Comparison of ENCODE assay signal across 17 cellular contexts in the genomic region with DNA sequence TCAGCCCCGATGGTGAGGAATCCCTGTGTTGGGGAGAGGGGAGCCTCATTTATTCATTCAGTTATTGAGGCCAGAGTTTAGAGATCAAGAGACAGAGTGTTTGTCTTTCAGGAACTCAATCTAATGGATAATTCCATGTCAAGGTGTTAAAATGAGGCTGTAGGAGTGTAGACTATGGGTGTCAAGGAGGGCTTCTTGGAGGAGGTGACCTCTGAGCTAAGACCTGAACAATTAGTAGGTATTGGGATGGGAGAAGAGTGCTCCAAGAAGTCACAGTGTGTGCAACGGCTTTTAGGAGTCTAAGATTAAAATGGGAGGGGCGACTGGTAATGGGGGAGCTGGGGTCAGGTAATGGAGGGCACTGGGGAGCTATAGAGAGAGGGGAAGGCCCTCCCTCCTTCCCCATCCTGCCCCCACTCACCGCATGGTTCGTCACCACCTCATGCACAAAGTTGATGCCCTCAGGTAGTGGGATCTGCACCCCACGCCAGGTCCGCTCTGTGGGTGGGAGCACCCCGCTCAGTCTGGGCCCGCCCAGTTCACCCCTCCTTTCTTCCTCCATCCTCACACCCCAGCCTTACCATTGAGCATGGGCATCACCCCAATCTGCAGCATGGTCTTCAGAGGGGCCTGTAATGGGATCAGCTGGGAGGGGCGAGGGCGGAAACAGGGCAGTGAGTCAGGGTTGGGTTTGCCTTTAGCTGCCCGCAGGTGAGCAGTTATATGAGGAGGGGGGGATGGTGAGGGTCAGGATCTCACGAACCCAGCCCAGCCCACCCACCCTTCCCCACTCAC. TPM values are rescaled to one million over a fixed set of nuclear protein-coding genes. Genes with fewer than 3 reads are reported as not detected.
"Had no signal": no experiment of that assay in that cellular context is flagged by ENCODE, and none has a peak within 500 bp of the region (broad histone marks: within the 10 kb centered on the region; RNA-seq: fewer than 3 reads in every experiment).

No MANE protein-coding gene starts in this region.

- H3K4me1 ChIP-seq: heart left ventricle, right atrium auricular region, sigmoid colon, tibial artery had no signal

- H3K4me3 ChIP-seq: heart left ventricle, ovary, right atrium auricular region, sigmoid colon, skin epidermis, tibial artery had no signal

- H3K36me3 Mint-ChIP-seq: natural killer cell had no signal

- H3K4me1 Mint-ChIP-seq: mesothelial cell of epicardium, natural killer cell had no signal

- ATAC-seq: effector memory CD8-positive, alpha-beta T cell; left lobe of liver; natural killer cell had no signal

- H3K27ac ChIP-seq: heart left ventricle, ovary, right atrium auricular region, sigmoid colon, skin epidermis, tibial artery had no signal

- H3K9me3 ChIP-seq: heart left ventricle, ovary, right atrium auricular region, sigmoid colon, tibial artery had no signal

- H3K27me3 ChIP-seq: heart left ventricle, ovary, right atrium auricular region, sigmoid colon, tibial artery had no signal

- H3K9me3 Mint-ChIP-seq: central memory CD8-positive, alpha-beta T cell; effector memory CD8-positive, alpha-beta T cell; mesothelial cell of epicardium; natural killer cell; neural crest cell had no signal

- DNase-seq: effector memory CD8-positive, alpha-beta T cell; foreskin melanocyte; hippocampal formation; kidney glomerular epithelial cell; natural killer cell; ovary; sigmoid colon; stimulated activated naive CD8-positive, alpha-beta T cell treated with anti-CD3 and anti-CD28 coated beads, Interleukin-15, Interleukin-2, amounts not matched to agents 100 U/mL and 50 U/mL, for 24 hours; tibial artery had no signal

- H3K4me3 Mint-ChIP-seq: central memory CD8-positive, alpha-beta T cell; effector memory CD8-positive, alpha-beta T cell; mesothelial cell of epicardium; natural killer cell; neural crest cell had no signal

- H3K36me3 ChIP-seq: ovary had no signal

- H3K27ac Mint-ChIP-seq: effector memory CD8-positive, alpha-beta T cell; mesothelial cell of epicardium; natural killer cell had no signal

RNA-seq across cellular contexts. Expression of a gene that starts 11.8 kb away (rescaled TPM):
- total RNA-seq: epithelial cell of proximal tubule had no signal
